24 cellular contexts compared by ENCODE assay signal in genomic region chr1:94633051-94633450, GRCh38.
DNase-seq lines count a peak whose midpoint lies in the region; ATAC-seq, FAIRE-seq and TF ChIP-seq lines count a peak whose summit lies in the region.
"Had no signal": no experiment of that assay in that cellular context is flagged by ENCODE, and none has a peak within 500 bp of the region (broad histone marks: within the 10 kb centered on the region; RNA-seq: fewer than 3 reads in every experiment).

No MANE protein-coding gene starts in this region.

- no peaks in the 10 kb centered on the region for H3K9me2 ChIP-seq in GM23338 (ENCODE audit: insufficient read depth)

- no peak for TF ChIP-seq CTCF in fibroblast of lung (conservative IDR thresholded peaks at IDR 0.05 in 1 of 2, IDR thresholded peaks at IDR 0.05 in 1 of 2; ENCODE audit: low read depth in 1 of 2, low read length in 2 of 2)
- TF ChIP-seq CTCF in pancreas (IDR thresholded peaks at IDR 0.05), result no peak
- TF ChIP-seq CTCF in GM23338 (conservative IDR thresholded peaks at IDR 0.05; ENCODE audit: low read depth in 2 of 2), result no peak

- ATAC-seq in pancreas, result peak; percentile 73 to 90 (median 84)
- ATAC-seq in GM23338, result no peak
- ATAC-seq: activated naive CD8-positive, alpha-beta T cell treated with anti-CD3 and anti-CD28 coated beads, Interleukin-2, amount 50 U/mL, for 24 hours; CD8-positive, alpha-beta T cell; gastrocnemius medialis; Right ventricle myocardium inferior; stimulated activated naive B cell treated with anti-CD40 and anti-IgM and Interleukin-4, amounts not matched to agents 10 μg/mL and 1 μg/mL and 100 μg/mL, for 72 hours had no signal

- no peak overlapping the region for H3K9ac ChIP-seq in fibroblast of lung (ENCODE audit: insufficient read depth, low read length)

- H3K4me3 ChIP-seq in fibroblast of lung (replicated peaks in 1 of 4; ENCODE audit: control extremely low read depth in 1 of 4, insufficient read depth in 1 of 4, low read depth in 3 of 4, low read length in 4 of 4) (no peak overlapping the region), pancreas (no peak overlapping the region), GM23338 (no peak overlapping the region)
- H3K4me3 ChIP-seq: gastrocnemius medialis, tibial nerve had no signal

- H2AFZ ChIP-seq in fibroblast of lung (ENCODE audit: low read length), result no peak overlapping the region
- no peak overlapping the region for H2AFZ ChIP-seq in GM23338

- H3K36me3 ChIP-seq in fibroblast of lung (ENCODE audit: control insufficient read depth, insufficient read depth, low read length) (no peaks in the 10 kb centered on the region), pancreas (no peaks in the 10 kb centered on the region), GM23338 (ENCODE audit: insufficient read depth) (no peaks in the 10 kb centered on the region)
- H3K36me3 ChIP-seq: gastrocnemius medialis, tibial nerve had no signal

- peaks cover 4% of the 10 kb centered on the region for H3K27me3 Mint-ChIP-seq in GM23338 (ENCODE audit: insufficient read depth, low read depth, poor library complexity)
- H3K27me3 Mint-ChIP-seq: activated CD4-positive, alpha-beta memory T cell treated with anti-CD3 and anti-CD28 coated beads, Interleukin-2, amount 10 ng/mL, durations not matched to agents 7 days and 5 days; progenitor cell of endocrine pancreas had no signal

- no peaks in the 10 kb centered on the region for H3K79me2 ChIP-seq in fibroblast of lung (ENCODE audit: control insufficient read depth, insufficient read depth, low read length)
- H3K79me2 ChIP-seq in GM23338 (replicated peaks; ENCODE audit: insufficient read depth), result no peaks in the 10 kb centered on the region

- no peaks in the 10 kb centered on the region for H3F3A ChIP-seq in GM23338 (replicated peaks; ENCODE audit: low read depth)

- WGBS in pancreas, 2 donors, result 30 to 37% methylated on average over 4 of the region's 4 CpGs

- H3K36me3 Mint-ChIP-seq in GM23338 (ENCODE audit: low read depth), result no peaks in the 10 kb centered on the region; the same call in 2 of the 3 replicates
- H3K36me3 Mint-ChIP-seq: CD8-positive, alpha-beta T cell; stimulated activated naive B cell treated with anti-CD40 and anti-IgM and Interleukin-4, amounts not matched to agents 10 μg/mL and 1 μg/mL and 100 μg/mL, for 72 hours had no signal

- H3K27me3 ChIP-seq in fibroblast of lung (ENCODE audit: control insufficient read depth, insufficient read depth, low read length), result no peaks in the 10 kb centered on the region
- no peaks in the 10 kb centered on the region for H3K27me3 ChIP-seq in pancreas
- H3K27me3 ChIP-seq in GM23338 (ENCODE audit: insufficient read depth), result no peaks in the 10 kb centered on the region
- H3K27me3 ChIP-seq: gastrocnemius medialis, tibial nerve had no signal

- intact Hi-C loops in pancreas (cut with DNase I) (no loop called here), posterior cingulate gyrus (cut with DNase I) (no loop called here)

- DNase-seq in AG08396 (ENCODE audit: low spot score) (peak; percentile 38), LHCN-M2 (ENCODE audit: low read depth) (peak; percentile 81), fibroblast of lung (ENCODE audit: low read depth in 2 of 2) (peak; percentile 38 to 60), pancreas (peak in 1 of 6 donors; percentile 36), posterior cingulate gyrus (no peak), GM23338 (ENCODE audit: low spot score) (no peak), occipital lobe (lab: John Stamatoyannopoulos, UW) (no peak)
- DNase-seq in activated T-cell treated with anti-CD3 and anti-CD28 coated beads, Interleukin-2, amount 50 U/mL, for 48 hours, result no peak
- DNase-seq: activated CD4-positive, alpha-beta memory T cell treated with anti-CD3 and anti-CD28 coated beads, Interleukin-2, amount 10 ng/mL, durations not matched to agents 7 days and 5 days; activated CD4-positive, CD25-positive, alpha-beta regulatory T cell; activated gamma-delta T cell; activated naive CD8-positive, alpha-beta T cell treated with anti-CD3 and anti-CD28 coated beads, Interleukin-2, amount 50 U/mL, for 24 hours; CD8-positive, alpha-beta T cell; gastrocnemius medialis; GDM1; islet precursor cell; NCI-H1092 treated with DMSO at 0.1 percent for 48 hours; NCI-H2029 treated with DMSO at 0.1 percent for 48 hours; stimulated activated CD4-positive, alpha-beta T cell treated with anti-CD3 and anti-CD28 coated beads, Interleukin-2, amount 100 ng/mL, for 24 hours; stimulated activated naive B cell treated with anti-CD40 and anti-IgM and Interleukin-4, amounts not matched to agents 10 μg/mL and 1 μg/mL and 100 μg/mL, for 72 hours; T1000 had no signal

- H3K4me2 ChIP-seq in fibroblast of lung (ENCODE audit: extremely low read depth, insufficient read depth, low read length) (peak overlapping the region; percentile 32), GM23338 (no peak overlapping the region)

- H3K4me3 Mint-ChIP-seq in GM23338, result no peak overlapping the region
- H3K4me3 Mint-ChIP-seq: activated CD4-positive, alpha-beta memory T cell treated with anti-CD3 and anti-CD28 coated beads, Interleukin-2, amount 10 ng/mL, durations not matched to agents 7 days and 5 days; activated naive CD8-positive, alpha-beta T cell treated with anti-CD3 and anti-CD28 coated beads, Interleukin-2, amount 50 U/mL, for 24 hours; CD8-positive, alpha-beta T cell; stimulated activated naive B cell treated with anti-CD40 and anti-IgM and Interleukin-4, amounts not matched to agents 10 μg/mL and 1 μg/mL and 100 μg/mL, for 72 hours had no signal

- H4K20me1 ChIP-seq in fibroblast of lung (ENCODE audit: control insufficient read depth, extremely low read depth, insufficient read depth, low read length) (no peaks in the 10 kb centered on the region), GM23338 (replicated peaks; ENCODE audit: insufficient read depth) (no peaks in the 10 kb centered on the region)

- H3K4me1 ChIP-seq in fibroblast of lung (ENCODE audit: control insufficient read depth, extremely low read depth, insufficient read depth, low read length), result peaks cover 10% of the 10 kb centered on the region
- peaks cover 10 to 45% (median 15%) of the 10 kb centered on the region in 3 donors for H3K4me1 ChIP-seq in pancreas
- H3K4me1 ChIP-seq in GM23338 (ENCODE audit: insufficient read depth), result peaks cover 9% of the 10 kb centered on the region; the same call in 1 of the 2 replicates
- H3K4me1 ChIP-seq: gastrocnemius medialis had no signal

- H3K9me3 Mint-ChIP-seq in GM23338, result no peaks in the 10 kb centered on the region
- H3K9me3 Mint-ChIP-seq: activated CD4-positive, alpha-beta memory T cell treated with anti-CD3 and anti-CD28 coated beads, Interleukin-2, amount 10 ng/mL, durations not matched to agents 7 days and 5 days; activated naive CD8-positive, alpha-beta T cell treated with anti-CD3 and anti-CD28 coated beads, Interleukin-2, amount 50 U/mL, for 24 hours; CD8-positive, alpha-beta T cell had no signal

- peak overlapping the region; percentile 23 for H3K27ac ChIP-seq in fibroblast of lung (ENCODE audit: insufficient read depth, low read length)
- peak overlapping the region in 2 of 4 donors; percentile 77 to 81 for H3K27ac ChIP-seq in pancreas
- H3K27ac ChIP-seq in GM23338 (ENCODE audit: low read depth), result no peak overlapping the region
- H3K27ac ChIP-seq: gastrocnemius medialis, tibial nerve had no signal

- FAIRE-seq in pancreas (lab: Jason Lieb, UNC), result no peak

- H3K4me1 Mint-ChIP-seq in GM23338, result peaks cover 30% of the 10 kb centered on the region
- H3K4me1 Mint-ChIP-seq: activated CD4-positive, alpha-beta memory T cell treated with anti-CD3 and anti-CD28 coated beads, Interleukin-2, amount 10 ng/mL, durations not matched to agents 7 days and 5 days; activated naive CD8-positive, alpha-beta T cell treated with anti-CD3 and anti-CD28 coated beads, Interleukin-2, amount 50 U/mL, for 24 hours; stimulated activated naive B cell treated with anti-CD40 and anti-IgM and Interleukin-4, amounts not matched to agents 10 μg/mL and 1 μg/mL and 100 μg/mL, for 72 hours had no signal

- H3K27ac Mint-ChIP-seq in GM23338, result no peak overlapping the region
- H3K27ac Mint-ChIP-seq: activated CD4-positive, alpha-beta memory T cell treated with anti-CD3 and anti-CD28 coated beads, Interleukin-2, amount 10 ng/mL, durations not matched to agents 7 days and 5 days; activated naive CD8-positive, alpha-beta T cell treated with anti-CD3 and anti-CD28 coated beads, Interleukin-2, amount 50 U/mL, for 24 hours; CD8-positive, alpha-beta T cell; progenitor cell of endocrine pancreas; stimulated activated naive B cell treated with anti-CD40 and anti-IgM and Interleukin-4, amounts not matched to agents 10 μg/mL and 1 μg/mL and 100 μg/mL, for 72 hours had no signal

- H3K9me3 ChIP-seq in fibroblast of lung (ENCODE audit: control insufficient read depth, insufficient read depth, low read depth, low read length) (no peaks in the 10 kb centered on the region), pancreas (no peaks in the 10 kb centered on the region)
- H3K9me3 ChIP-seq: gastrocnemius medialis had no signal

Comparison
In these comparisons a context has a peak if more than half of its experiments do, and no peak if none do; other contexts are left out.
1. DNase-seq: peak in AG08396 (single experiment), LHCN-M2 (single experiment) and fibroblast of lung (2 of 2); none in activated T-cell treated with anti-CD3 and anti-CD28 coated beads, Interleukin-2, amount 50 U/mL, for 48 hours (0 of 2), posterior cingulate gyrus (0 of 10), GM23338 (single experiment) and occipital lobe (single experiment).